Comparison of ENCODE assay signal across 1 cellular context in the genomic region with DNA sequence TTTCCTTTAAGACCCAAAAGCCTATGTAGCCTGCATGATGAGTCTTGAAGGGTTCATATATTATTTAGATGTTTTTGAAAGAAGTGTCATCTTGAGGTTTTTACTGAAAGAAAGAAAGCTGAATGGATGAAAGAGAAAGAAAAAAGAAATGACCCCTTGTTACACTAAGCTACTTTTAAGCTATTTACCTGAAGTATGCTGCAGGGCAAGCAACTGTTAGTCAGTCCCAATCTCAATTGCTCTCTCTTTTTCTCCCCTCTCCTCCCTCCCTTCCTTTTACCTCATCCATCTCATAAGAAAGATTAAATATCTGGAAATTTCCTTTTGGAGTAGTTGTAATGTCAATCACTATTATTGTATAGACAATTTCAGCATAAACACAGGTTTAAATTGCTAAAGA.
TF ChIP-seq lines count a peak whose summit lies in the region.

No MANE protein-coding gene starts in this region.

TF ChIP-seq in WTC11, 78 proteins besides CTCF, POLR2A, EP300 and RAD21 (continued from another document):
- TF ChIP-seq, protein P1, sequence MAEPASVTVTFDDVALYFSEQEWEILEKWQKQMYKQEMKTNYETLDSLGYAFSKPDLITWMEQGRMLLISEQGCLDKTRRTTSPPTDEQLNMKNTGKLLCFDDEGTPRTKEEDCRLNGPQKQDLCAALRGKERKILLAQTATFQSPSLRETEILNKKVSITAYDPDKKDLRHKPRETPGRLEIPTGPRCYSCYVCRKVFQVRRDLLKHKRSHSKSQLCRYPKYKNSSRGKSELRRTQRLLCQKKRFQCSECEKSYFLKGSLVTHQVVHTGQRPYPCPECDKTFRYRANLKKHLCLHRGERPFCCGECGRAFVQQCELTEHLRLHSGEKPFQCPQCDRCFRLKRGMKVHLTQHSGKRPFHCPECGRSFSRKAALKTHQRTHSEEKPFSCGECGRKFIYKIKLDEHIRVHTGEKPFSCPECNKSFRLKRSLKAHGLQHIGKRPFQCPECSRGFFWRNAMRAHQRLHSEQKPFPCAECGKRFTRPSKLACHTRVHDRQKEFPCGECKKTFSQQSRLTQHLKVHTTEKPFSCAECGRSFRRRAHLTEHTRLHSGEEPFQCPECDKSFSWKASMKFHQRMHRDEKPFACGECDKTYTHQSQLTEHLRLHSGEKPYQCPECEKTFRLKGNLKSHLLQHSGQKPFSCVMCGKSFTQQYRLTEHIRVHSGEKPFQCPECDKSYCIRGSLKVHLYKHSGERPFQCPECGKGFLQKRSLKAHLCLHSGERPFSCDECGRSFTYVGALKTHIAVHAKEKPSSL (CRISPR knock-in tag; conservative IDR thresholded peaks at IDR 0.05), result no peak
- no peak for TF ChIP-seq ELF4 (CRISPR knock-in tag; IDR thresholded peaks at IDR 0.05; ENCODE audit: low read depth)
- no peak for TF ChIP-seq CREM (CRISPR knock-in tag; IDR thresholded peaks at IDR 0.05)
- TF ChIP-seq, protein P2, sequence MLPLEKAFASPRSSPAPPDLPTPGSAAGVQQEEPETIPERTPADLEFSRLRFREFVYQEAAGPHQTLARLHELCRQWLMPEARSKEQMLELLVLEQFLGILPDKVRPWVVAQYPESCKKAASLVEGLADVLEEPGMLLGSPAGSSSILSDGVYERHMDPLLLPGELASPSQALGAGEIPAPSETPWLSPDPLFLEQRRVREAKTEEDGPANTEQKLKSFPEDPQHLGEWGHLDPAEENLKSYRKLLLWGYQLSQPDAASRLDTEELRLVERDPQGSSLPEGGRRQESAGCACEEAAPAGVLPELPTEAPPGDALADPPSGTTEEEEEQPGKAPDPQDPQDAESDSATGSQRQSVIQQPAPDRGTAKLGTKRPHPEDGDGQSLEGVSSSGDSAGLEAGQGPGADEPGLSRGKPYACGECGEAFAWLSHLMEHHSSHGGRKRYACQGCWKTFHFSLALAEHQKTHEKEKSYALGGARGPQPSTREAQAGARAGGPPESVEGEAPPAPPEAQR (CRISPR knock-in tag; IDR thresholded peaks at IDR 0.05), result no peak
- TF ChIP-seq, protein P3, sequence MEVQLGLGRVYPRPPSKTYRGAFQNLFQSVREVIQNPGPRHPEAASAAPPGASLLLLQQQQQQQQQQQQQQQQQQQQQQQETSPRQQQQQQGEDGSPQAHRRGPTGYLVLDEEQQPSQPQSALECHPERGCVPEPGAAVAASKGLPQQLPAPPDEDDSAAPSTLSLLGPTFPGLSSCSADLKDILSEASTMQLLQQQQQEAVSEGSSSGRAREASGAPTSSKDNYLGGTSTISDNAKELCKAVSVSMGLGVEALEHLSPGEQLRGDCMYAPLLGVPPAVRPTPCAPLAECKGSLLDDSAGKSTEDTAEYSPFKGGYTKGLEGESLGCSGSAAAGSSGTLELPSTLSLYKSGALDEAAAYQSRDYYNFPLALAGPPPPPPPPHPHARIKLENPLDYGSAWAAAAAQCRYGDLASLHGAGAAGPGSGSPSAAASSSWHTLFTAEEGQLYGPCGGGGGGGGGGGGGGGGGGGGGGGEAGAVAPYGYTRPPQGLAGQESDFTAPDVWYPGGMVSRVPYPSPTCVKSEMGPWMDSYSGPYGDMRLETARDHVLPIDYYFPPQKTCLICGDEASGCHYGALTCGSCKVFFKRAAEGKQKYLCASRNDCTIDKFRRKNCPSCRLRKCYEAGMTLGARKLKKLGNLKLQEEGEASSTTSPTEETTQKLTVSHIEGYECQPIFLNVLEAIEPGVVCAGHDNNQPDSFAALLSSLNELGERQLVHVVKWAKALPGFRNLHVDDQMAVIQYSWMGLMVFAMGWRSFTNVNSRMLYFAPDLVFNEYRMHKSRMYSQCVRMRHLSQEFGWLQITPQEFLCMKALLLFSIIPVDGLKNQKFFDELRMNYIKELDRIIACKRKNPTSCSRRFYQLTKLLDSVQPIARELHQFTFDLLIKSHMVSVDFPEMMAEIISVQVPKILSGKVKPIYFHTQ (CRISPR knock-in tag; IDR thresholded peaks at IDR 0.05), result no peak
- TF ChIP-seq FOXK1 (CRISPR knock-in tag; IDR thresholded peaks at IDR 0.05), result no peak
- no peak for TF ChIP-seq TEAD4 (CRISPR knock-in tag; IDR thresholded peaks at IDR 0.05)
- TF ChIP-seq, protein P4, sequence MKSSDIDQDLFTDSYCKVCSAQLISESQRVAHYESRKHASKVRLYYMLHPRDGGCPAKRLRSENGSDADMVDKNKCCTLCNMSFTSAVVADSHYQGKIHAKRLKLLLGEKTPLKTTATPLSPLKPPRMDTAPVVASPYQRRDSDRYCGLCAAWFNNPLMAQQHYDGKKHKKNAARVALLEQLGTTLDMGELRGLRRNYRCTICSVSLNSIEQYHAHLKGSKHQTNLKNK (CRISPR knock-in tag; IDR thresholded peaks at IDR 0.05), result no peak
